ENCODE assay signal across 2 cellular contexts in the genomic region with DNA sequence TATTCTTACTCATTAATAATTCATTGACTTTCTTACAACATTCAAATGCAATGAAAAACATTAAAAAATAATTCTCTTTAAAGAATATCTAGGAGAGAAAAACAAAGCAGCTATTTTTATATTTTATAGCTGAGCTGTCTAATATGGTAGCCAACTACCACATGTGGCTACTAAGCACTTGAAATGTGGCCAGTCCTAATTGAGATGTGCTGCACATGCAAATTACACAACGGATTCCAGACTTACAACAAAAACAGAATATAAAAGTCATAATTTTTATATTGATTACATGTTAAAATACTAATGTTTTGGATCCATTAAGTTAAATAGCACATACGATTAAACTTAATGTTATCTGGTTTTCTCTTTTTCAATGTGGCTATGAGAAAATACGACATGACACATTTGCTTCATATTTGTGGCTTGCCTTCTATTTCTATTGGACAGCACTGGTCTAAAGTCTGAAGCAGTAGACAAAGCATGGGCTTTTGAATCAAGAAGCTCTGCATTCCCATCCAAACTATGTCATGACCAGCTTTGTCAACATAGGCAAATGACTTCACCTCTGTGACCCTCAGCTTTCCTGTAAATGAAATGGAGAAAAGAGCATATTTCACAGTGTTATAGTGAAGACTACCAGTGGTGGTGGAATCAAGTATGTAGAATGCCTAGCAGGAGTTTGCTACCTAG.
TF ChIP-seq lines count a peak whose summit lies in the region.

No MANE protein-coding gene starts in this region.

TF ChIP-seq in HepG2, 621 proteins besides CTCF, POLR2A, EP300 and RAD21:
- TF ChIP-seq NR2F1 (CRISPR knock-in tag; IDR thresholded peaks at IDR 0.05) (peak in 1 of 2 experiments; percentile 31; a peak in 1 of 4 replicates), SIX4 (CRISPR knock-in tag; IDR thresholded peaks at IDR 0.05) (no peak), FOXA1 (IDR thresholded peaks at IDR 0.05) (no peak), FOXA1 (CRISPR knock-in tag; IDR thresholded peaks at IDR 0.05) (0 out of 2 replicates have a peak, but pooled peaks have one; percentile 13)
- TF ChIP-seq, protein P1, sequence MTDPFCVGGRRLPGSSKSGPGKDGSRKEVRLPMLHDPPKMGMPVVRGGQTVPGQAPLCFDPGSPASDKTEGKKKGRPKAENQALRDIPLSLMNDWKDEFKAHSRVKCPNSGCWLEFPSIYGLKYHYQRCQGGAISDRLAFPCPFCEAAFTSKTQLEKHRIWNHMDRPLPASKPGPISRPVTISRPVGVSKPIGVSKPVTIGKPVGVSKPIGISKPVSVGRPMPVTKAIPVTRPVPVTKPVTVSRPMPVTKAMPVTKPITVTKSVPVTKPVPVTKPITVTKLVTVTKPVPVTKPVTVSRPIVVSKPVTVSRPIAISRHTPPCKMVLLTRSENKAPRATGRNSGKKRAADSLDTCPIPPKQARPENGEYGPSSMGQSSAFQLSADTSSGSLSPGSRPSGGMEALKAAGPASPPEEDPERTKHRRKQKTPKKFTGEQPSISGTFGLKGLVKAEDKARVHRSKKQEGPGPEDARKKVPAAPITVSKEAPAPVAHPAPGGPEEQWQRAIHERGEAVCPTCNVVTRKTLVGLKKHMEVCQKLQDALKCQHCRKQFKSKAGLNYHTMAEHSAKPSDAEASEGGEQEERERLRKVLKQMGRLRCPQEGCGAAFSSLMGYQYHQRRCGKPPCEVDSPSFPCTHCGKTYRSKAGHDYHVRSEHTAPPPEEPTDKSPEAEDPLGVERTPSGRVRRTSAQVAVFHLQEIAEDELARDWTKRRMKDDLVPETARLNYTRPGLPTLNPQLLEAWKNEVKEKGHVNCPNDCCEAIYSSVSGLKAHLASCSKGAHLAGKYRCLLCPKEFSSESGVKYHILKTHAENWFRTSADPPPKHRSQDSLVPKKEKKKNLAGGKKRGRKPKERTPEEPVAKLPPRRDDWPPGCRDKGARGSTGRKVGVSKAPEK (CRISPR knock-in tag; IDR thresholded peaks at IDR 0.05; ENCODE audit: borderline replicate concordance): no peak

TF ChIP-seq in IMR-90, 13 proteins besides CTCF, POLR2A, EP300 and RAD21:
- TF ChIP-seq MAZ (IDR thresholded peaks at IDR 0.05; ENCODE audit: borderline replicate concordance, low read depth, low read length) (no peak), RCOR1 (IDR thresholded peaks at IDR 0.05; ENCODE audit: insufficient replicate concordance, low read length) (no peak), BHLHE40 (IDR thresholded peaks at IDR 0.05; ENCODE audit: low read depth, low read length) (no peak), RFX5 (IDR thresholded peaks at IDR 0.05; ENCODE audit: low read depth, low read length) (no peak), SMC3 (IDR thresholded peaks at IDR 0.05; ENCODE audit: low read depth, low read length) (no peak), MXI1 (IDR thresholded peaks at IDR 0.05; ENCODE audit: borderline replicate concordance, low read depth, low read length) (no peak), CHD1 (IDR thresholded peaks at IDR 0.05; ENCODE audit: low read depth, low read length) (no peak), FOS (IDR thresholded peaks at IDR 0.05; ENCODE audit: low read depth, low read length) (no peak)
- TF ChIP-seq, protein P2, sequence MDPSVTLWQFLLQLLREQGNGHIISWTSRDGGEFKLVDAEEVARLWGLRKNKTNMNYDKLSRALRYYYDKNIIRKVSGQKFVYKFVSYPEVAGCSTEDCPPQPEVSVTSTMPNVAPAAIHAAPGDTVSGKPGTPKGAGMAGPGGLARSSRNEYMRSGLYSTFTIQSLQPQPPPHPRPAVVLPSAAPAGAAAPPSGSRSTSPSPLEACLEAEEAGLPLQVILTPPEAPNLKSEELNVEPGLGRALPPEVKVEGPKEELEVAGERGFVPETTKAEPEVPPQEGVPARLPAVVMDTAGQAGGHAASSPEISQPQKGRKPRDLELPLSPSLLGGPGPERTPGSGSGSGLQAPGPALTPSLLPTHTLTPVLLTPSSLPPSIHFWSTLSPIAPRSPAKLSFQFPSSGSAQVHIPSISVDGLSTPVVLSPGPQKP (IDR thresholded peaks at IDR 0.05; ENCODE audit: borderline replicate concordance, low read depth, low read length): no peak
- TF ChIP-seq, protein P3, sequence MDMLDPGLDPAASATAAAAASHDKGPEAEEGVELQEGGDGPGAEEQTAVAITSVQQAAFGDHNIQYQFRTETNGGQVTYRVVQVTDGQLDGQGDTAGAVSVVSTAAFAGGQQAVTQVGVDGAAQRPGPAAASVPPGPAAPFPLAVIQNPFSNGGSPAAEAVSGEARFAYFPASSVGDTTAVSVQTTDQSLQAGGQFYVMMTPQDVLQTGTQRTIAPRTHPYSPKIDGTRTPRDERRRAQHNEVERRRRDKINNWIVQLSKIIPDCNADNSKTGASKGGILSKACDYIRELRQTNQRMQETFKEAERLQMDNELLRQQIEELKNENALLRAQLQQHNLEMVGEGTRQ (IDR thresholded peaks at IDR 0.05; ENCODE audit: low read depth, low read length): no peak
